ENCODE assay signal across 23 cellular contexts in genomic region chr3:193767353-193768068, GRCh38.
DNase-seq lines count a peak whose midpoint lies in the region; ATAC-seq, FAIRE-seq and TF ChIP-seq lines count a peak whose summit lies in the region.
"Had no signal": no experiment of that assay in that cellular context is flagged by ENCODE, and none has a peak within 500 bp of the region (broad histone marks: within the 10 kb centered on the region; RNA-seq: fewer than 3 reads in every experiment).

No MANE protein-coding gene starts in this region.

- H3K4me3 ChIP-seq in HepG2 (replicated peaks in 1 of 3; ENCODE audit: insufficient read depth in 1 of 3, low read depth in 2 of 3, low read length in 3 of 3): no peak overlapping the region
- H3K4me3 ChIP-seq in right lobe of liver: no peak overlapping the region
- H3K4me3 ChIP-seq in fibroblast of lung (replicated peaks in 1 of 4; ENCODE audit: control extremely low read depth in 1 of 4, insufficient read depth in 1 of 4, low read depth in 3 of 4, low read length in 4 of 4): no peak overlapping the region
- no peak overlapping the region for H3K4me3 ChIP-seq in mucosa of descending colon
- H3K4me3 ChIP-seq: GM12878, Peyer's patch had no signal

- H3K9me3 Mint-ChIP-seq in type B pancreatic cell: peaks cover 15% of the 10 kb centered on the region
- H3K9me3 Mint-ChIP-seq: HFFc6 had no signal

- no peak overlapping the region for H3K4me3 Mint-ChIP-seq in type B pancreatic cell
- H3K4me3 Mint-ChIP-seq: CD4-positive, CD25-positive, alpha-beta regulatory T cell; HFFc6 had no signal

- H2AFZ ChIP-seq in HepG2 (ENCODE audit: low read length): no peak overlapping the region
- H2AFZ ChIP-seq in fibroblast of lung (ENCODE audit: low read length): no peak overlapping the region

- DNase-seq in HepG2 (ENCODE audit: low spot score) (no peak), right lobe of liver (no peak), fibroblast of lung (ENCODE audit: low read depth in 2 of 2) (no peak), mucosa of gallbladder (ENCODE audit: low spot score) (peak; percentile 7), type B pancreatic cell (ENCODE audit: extremely low spot score, unreplicated experiment) (peak; percentile 37), DMS79 treated with DMSO at 0.1 percent for 48 hours (lab: John Stamatoyannopoulos, UW) (no peak), GM13977 (ENCODE audit: low spot score) (no peak), mucosa of descending colon (no peak)
- DNase-seq: Caco-2; CD4-positive, CD25-positive, alpha-beta regulatory T cell; DMS 273 treated with DMSO at 0.1 percent for 48 hours; DND-41; H7; HFFc6; KG1; NCI-H1105; NCI-H146; NCI-H2029; NCI-H524 treated with DMSO at 0.1 percent for 48 hours; NCI-H82; Peyer's patch had no signal

- CTCF ChIA-PET in HepG2 (lab: Yijun Ruan, JAX; ENCODE audit: low intra/inter-chr PET ratio, low total read pairs): no interaction called here

- ATAC-seq in HepG2 (no peak; the same call in 2 of the 3 replicates), right lobe of liver (no peak), mucosa of descending colon (no peak)
- ATAC-seq: GM12878 had no signal

- H3K27me3 ChIP-seq in HepG2 (ENCODE audit: control insufficient read depth in 1 of 2, insufficient read depth in 2 of 2, low read length in 2 of 2): no peaks in the 10 kb centered on the region
- no peaks in the 10 kb centered on the region for H3K27me3 ChIP-seq in right lobe of liver
- peaks cover 2% of the 10 kb centered on the region for H3K27me3 ChIP-seq in fibroblast of lung (ENCODE audit: control insufficient read depth, insufficient read depth, low read length)
- H3K27me3 ChIP-seq: Peyer's patch had no signal

- peaks cover 40% of the 10 kb centered on the region for H3K4me1 Mint-ChIP-seq in type B pancreatic cell (ENCODE audit: unreplicated experiment)

- no peak for FAIRE-seq in HepG2 (lab: Jason Lieb, UNC)
- FAIRE-seq: GM12878 had no signal

- H3K27ac ChIP-seq in HepG2 (ENCODE audit: extremely low read length, insufficient read depth, low read length) (no peak overlapping the region), right lobe of liver (no peak overlapping the region), fibroblast of lung (ENCODE audit: insufficient read depth, low read length) (no peak overlapping the region)
- H3K27ac ChIP-seq: HL-60, Peyer's patch had no signal

- in situ Hi-C loops in HepG2 (cut with HindIII; ENCODE audit: extremely low pct_ligation_motif_present, low pct_unique_long_range_greater_than_20kb): no loop called here
- in situ Hi-C loops in GM13977 (cut with MboI; ENCODE audit: low pct_unique_long_range_greater_than_20kb, low sequenced_read_pairs, unreplicated experiment): no loop called here

- H3K36me3 ChIP-seq in HepG2 (replicated peaks in 1 of 2; ENCODE audit: control insufficient read depth in 1 of 2, insufficient read depth in 2 of 2, low read length in 2 of 2) (no peaks in the 10 kb centered on the region), right lobe of liver (no peaks in the 10 kb centered on the region), fibroblast of lung (ENCODE audit: control insufficient read depth, insufficient read depth, low read length) (no peaks in the 10 kb centered on the region), mucosa of descending colon (ENCODE audit: low read depth) (no peaks in the 10 kb centered on the region)
- H3K36me3 ChIP-seq: Peyer's patch had no signal

- no TSS peak for BruUV-seq in HepG2 (replicated peaks; lab: Mats Ljungman, UMichigan)

- no peak overlapping the region for H3K9ac ChIP-seq in HepG2 (ENCODE audit: insufficient read depth, low read depth, low read length)
- no peak overlapping the region for H3K9ac ChIP-seq in fibroblast of lung (ENCODE audit: insufficient read depth, low read length)

- peak overlapping the region; percentile 70 for H3K27ac Mint-ChIP-seq in type B pancreatic cell
- H3K27ac Mint-ChIP-seq: HFFc6 had no signal

- H3K4me2 ChIP-seq in HepG2 (ENCODE audit: low read depth, low read length) (no peak overlapping the region), fibroblast of lung (ENCODE audit: extremely low read depth, insufficient read depth, low read length) (peak overlapping the region; percentile 49)

- TF ChIP-seq CTCF in HepG2 (CRISPR knock-in tag; IDR thresholded peaks at IDR 0.05) (no peak), right lobe of liver (IDR thresholded peaks at IDR 0.05) (no peak), fibroblast of lung (conservative IDR thresholded peaks at IDR 0.05 in 1 of 2, IDR thresholded peaks at IDR 0.05 in 1 of 2; ENCODE audit: low read depth in 1 of 2, low read length in 2 of 2) (no peak), type B pancreatic cell (conservative IDR thresholded peaks at IDR 0.05) (no peak), GM13977 (IDR thresholded peaks at IDR 0.05; ENCODE audit: extremely low read depth, insufficient read depth, missing control alignments) (no peak), mucosa of descending colon (IDR thresholded peaks at IDR 0.05) (no peak)

- intact Hi-C loops in HepG2 (cut with micrococcal nuclease; ENCODE audit: unreplicated experiment) (no loop called here), right lobe of liver (cut with DNase I) (no loop called here), mucosa of descending colon (cut with DNase I, micrococcal nuclease) (no loop called here)

- no peak for TF ChIP-seq RAD21 in HepG2 (CRISPR knock-in tag; IDR thresholded peaks at IDR 0.05)

- H3K79me2 ChIP-seq in HepG2 (ENCODE audit: insufficient read depth, low read length) (no peaks in the 10 kb centered on the region), fibroblast of lung (ENCODE audit: control insufficient read depth, insufficient read depth, low read length) (no peaks in the 10 kb centered on the region)

- TF ChIP-seq POLR2A in HepG2 (IDR thresholded peaks at IDR 0.05; ENCODE audit: insufficient read depth in 1 of 2, low read depth in 2 of 2, low read length in 2 of 2): no peak
- TF ChIP-seq POLR2A in right lobe of liver (IDR thresholded peaks at IDR 0.05): no peak

- no peaks in the 10 kb centered on the region for H3K36me3 Mint-ChIP-seq in type B pancreatic cell
- H3K36me3 Mint-ChIP-seq: CD4-positive, CD25-positive, alpha-beta regulatory T cell had no signal

- TF ChIP-seq EP300 in HepG2 (IDR thresholded peaks at IDR 0.05; ENCODE audit: low read depth in 2 of 2, low read length in 2 of 2) (no peak), HepG2 (CRISPR knock-in tag; IDR thresholded peaks at IDR 0.05; ENCODE audit: borderline replicate concordance) (no peak)

- POLR2A ChIA-PET in HepG2 (lab: Yijun Ruan, JAX): no interaction called here

- no peaks in the 10 kb centered on the region for H4K20me1 ChIP-seq in HepG2 (ENCODE audit: insufficient read depth, low read length)
- no peaks in the 10 kb centered on the region for H4K20me1 ChIP-seq in fibroblast of lung (ENCODE audit: control insufficient read depth, extremely low read depth, insufficient read depth, low read length)

- peaks cover 29% of the 10 kb centered on the region for H3K4me1 ChIP-seq in HepG2 (ENCODE audit: insufficient read depth, low read length)
- no peaks in the 10 kb centered on the region for H3K4me1 ChIP-seq in right lobe of liver
- peaks cover 3% of the 10 kb centered on the region for H3K4me1 ChIP-seq in fibroblast of lung (ENCODE audit: control insufficient read depth, extremely low read depth, insufficient read depth, low read length)
- no peaks in the 10 kb centered on the region for H3K4me1 ChIP-seq in mucosa of descending colon (ENCODE audit: low read depth)
- H3K4me1 ChIP-seq: Caco-2, Peyer's patch had no signal

- WGBS in HepG2 (ENCODE audit: low lambda C conversion rate): no CpG with 5 or more reads among the region's 1 CpG
- WGBS in right lobe of liver (ENCODE audit: insufficient coverage, low coverage, low lambda C conversion rate, missing lambda C conversion rate): 100% methylated on average over 1 of the region's 1 CpG

- H3K9me3 ChIP-seq in HepG2 (ENCODE audit: low read length): no peaks in the 10 kb centered on the region
- H3K9me3 ChIP-seq in right lobe of liver: no peaks in the 10 kb centered on the region
- no peaks in the 10 kb centered on the region for H3K9me3 ChIP-seq in fibroblast of lung (ENCODE audit: control insufficient read depth, insufficient read depth, low read depth, low read length)
- H3K9me3 ChIP-seq in mucosa of descending colon: no peaks in the 10 kb centered on the region
- H3K9me3 ChIP-seq: Caco-2, Peyer's patch had no signal

- no peaks in the 10 kb centered on the region for H3K27me3 Mint-ChIP-seq in type B pancreatic cell

TF ChIP-seq in HepG2, 621 proteins besides CTCF, POLR2A, EP300 and RAD21:
- TF ChIP-seq ZNF770 (CRISPR knock-in tag; IDR thresholded peaks at IDR 0.05): peak; percentile 47; the same call in 1 of the 2 replicates
- TF ChIP-seq BHLHE40 (IDR thresholded peaks at IDR 0.05; ENCODE audit: low read length): no peak
- TF ChIP-seq ZNF790 (CRISPR knock-in tag; IDR thresholded peaks at IDR 0.05; ENCODE audit: borderline replicate concordance): no peak
TF ChIP-seq in HepG2: peak in this region for 1.

Comparison
In these comparisons a context has a peak if more than half of its experiments do, and no peak if none do; other contexts are left out.
1. DNase-seq: peak in mucosa of gallbladder (single experiment) and type B pancreatic cell (single experiment); none in HepG2 (single experiment), right lobe of liver (0 of 3), fibroblast of lung (0 of 2), DMS79 treated with DMSO at 0.1 percent for 48 hours (single experiment), GM13977 (single experiment) and mucosa of descending colon (0 of 3).